ENCODE assay signal across 1 cellular context in genomic region chr2:164066095-164066494, GRCh38.
TF ChIP-seq lines count a peak whose summit lies in the region.

No MANE protein-coding gene starts in this region.

TF ChIP-seq in HEK293, 187 proteins besides CTCF, POLR2A, EP300 and RAD21 (continued from another document and continues in another):
- TF ChIP-seq TSHZ1 (tag by site-specific recombination; IDR thresholded peaks at IDR 0.05; ENCODE audit: borderline replicate concordance) (peak; percentile 80; the same call in 1 of the 2 replicates), ZBTB17 (tag by site-specific recombination; IDR thresholded peaks at IDR 0.05) (peak; percentile 78), SCRT1 (tag by site-specific recombination; IDR thresholded peaks at IDR 0.05; ENCODE audit: borderline replicate concordance) (peak; percentile 47; the same call in 1 of the 2 replicates), ZNF121 (tag by site-specific recombination; IDR thresholded peaks at IDR 0.05) (no peak), ZNF140 (tag by site-specific recombination; IDR thresholded peaks at IDR 0.05) (no peak), PRDM2 (tag by site-specific recombination; IDR thresholded peaks at IDR 0.05; ENCODE audit: borderline replicate concordance) (no peak), ZNF155 (tag by site-specific recombination; IDR thresholded peaks at IDR 0.05) (no peak), ZNF629 (tag by site-specific recombination; IDR thresholded peaks at IDR 0.05) (peak; percentile 53), ZNF112 (tag by site-specific recombination; IDR thresholded peaks at IDR 0.05) (no peak), OVOL3 (tag by site-specific recombination; IDR thresholded peaks at IDR 0.05) (peak; percentile 68), HIC1 (tag by site-specific recombination; IDR thresholded peaks at IDR 0.05) (peak; percentile 54; the same call in 1 of the 2 replicates), PBX3 (CRISPR knock-in tag; IDR thresholded peaks at IDR 0.05) (no peak), ZNF354C (tag by site-specific recombination; IDR thresholded peaks at IDR 0.05; ENCODE audit: borderline replicate concordance, low read depth) (no peak), ZNF837 (tag by site-specific recombination; IDR thresholded peaks at IDR 0.05) (no peak), ZNF626 (tag by site-specific recombination; IDR thresholded peaks at IDR 0.05) (no peak), ZFP41 (tag by site-specific recombination; IDR thresholded peaks at IDR 0.05; ENCODE audit: borderline replicate concordance) (no peak), TCF7L2 (IDR thresholded peaks at IDR 0.05; ENCODE audit: borderline replicate concordance, low read depth, low read length) (no peak), ZNF521 (tag by site-specific recombination; IDR thresholded peaks at IDR 0.05) (no peak), ZNF501 (tag by site-specific recombination; IDR thresholded peaks at IDR 0.05) (0 out of 2 replicates have a peak, but pooled peaks have one; percentile 54), ZNF362 (tag by site-specific recombination; IDR thresholded peaks at IDR 0.05) (0 out of 2 replicates have a peak, but pooled peaks have one; percentile 16), ZNF488 (tag by site-specific recombination; IDR thresholded peaks at IDR 0.05) (no peak), MZF1 (tag by site-specific recombination; IDR thresholded peaks at IDR 0.05; ENCODE audit: borderline replicate concordance) (no peak), YY2 (tag by site-specific recombination; IDR thresholded peaks at IDR 0.05) (no peak), ZNF280C (tag by site-specific recombination; IDR thresholded peaks at IDR 0.05) (no peak), ZBTB6 (tag by site-specific recombination; IDR thresholded peaks at IDR 0.05) (no peak), INSM2 (tag by site-specific recombination; IDR thresholded peaks at IDR 0.05) (peak; percentile 77), ZNF449 (tag by site-specific recombination; IDR thresholded peaks at IDR 0.05) (no peak; the same call in 1 of the 2 replicates), ZNF174 (tag by site-specific recombination; IDR thresholded peaks at IDR 0.05) (no peak), ZNF138 (tag by site-specific recombination; IDR thresholded peaks at IDR 0.05; ENCODE audit: borderline replicate concordance) (no peak)
